Comparison of ENCODE assay signal across 9 cellular contexts in the genomic region with DNA sequence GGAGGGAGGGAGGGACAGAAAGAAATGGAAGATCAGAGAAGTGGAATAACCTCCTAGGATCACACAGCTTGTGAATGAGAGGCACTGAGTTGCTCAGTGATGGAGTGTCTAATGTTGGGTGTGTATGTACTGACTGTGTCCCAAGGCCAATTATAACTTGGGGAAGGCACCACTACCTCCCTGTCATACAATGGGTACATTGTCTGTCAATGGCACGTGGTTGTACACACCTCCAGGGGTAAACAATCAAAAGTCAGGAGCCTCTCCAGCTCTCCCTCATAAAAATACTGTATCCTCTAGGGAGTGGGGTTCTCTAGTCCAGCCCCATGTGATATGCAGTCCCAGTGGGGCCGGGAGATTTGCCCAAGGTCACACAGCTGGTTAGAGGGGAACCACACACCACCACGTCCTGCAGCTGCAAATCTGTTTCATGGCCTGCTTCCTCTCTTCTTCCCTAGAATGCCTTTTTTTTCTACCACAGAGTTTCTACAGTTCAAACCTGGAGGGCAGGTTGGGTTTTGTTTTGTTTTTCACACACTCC.
DNase-seq lines count a peak whose midpoint lies in the region; ATAC-seq and TF ChIP-seq lines count a peak whose summit lies in the region.
"Had no signal": no experiment of that assay in that cellular context is flagged by ENCODE, and none has a peak within 500 bp of the region (broad histone marks: within the 10 kb centered on the region; RNA-seq: fewer than 3 reads in every experiment).

No MANE protein-coding gene starts in this region.

- CTCF ChIA-PET in activated CD4-positive, alpha-beta T cell treated with anti-CD3 and anti-CD28 coated beads for 36 hours (lab: Charles Lee), result interaction anchor here (0.9 to 1.2 kb wide), 2 partner anchors 13 to 155 kb away, joined by 3 to 5 read pairs; no protein-coding TSS in a partner anchor

- H3K9ac ChIP-seq in trophoblast cell (ENCODE audit: low read length), result no peak overlapping the region

- H3K4me1 ChIP-seq in trophoblast cell (ENCODE audit: control insufficient read depth in 1 of 2, insufficient read depth in 2 of 2, low read length in 2 of 2), result no peaks in the 10 kb centered on the region

- no peak overlapping the region for H3K27ac Mint-ChIP-seq in activated CD4-positive, alpha-beta T cell treated with anti-CD3 and anti-CD28 coated beads for 36 hours
- H3K27ac Mint-ChIP-seq in stimulated activated naive CD8-positive, alpha-beta T cell treated with anti-CD3 and anti-CD28 coated beads, Interleukin-15, amount 100 ng/mL, for 72 hours, result no peak overlapping the region

- peaks cover 2% of the 10 kb centered on the region for H3K27me3 Mint-ChIP-seq in activated CD4-positive, alpha-beta T cell treated with anti-CD3 and anti-CD28 coated beads for 36 hours
- peaks cover 20% of the 10 kb centered on the region for H3K27me3 Mint-ChIP-seq in stimulated activated naive CD8-positive, alpha-beta T cell treated with anti-CD3 and anti-CD28 coated beads, Interleukin-15, amount 100 ng/mL, for 72 hours

- no peaks in the 10 kb centered on the region for H3K36me3 Mint-ChIP-seq in activated CD4-positive, alpha-beta T cell treated with anti-CD3 and anti-CD28 coated beads for 36 hours (ENCODE audit: low read depth)

- peak; percentile 51 for DNase-seq in activated CD4-positive, alpha-beta T cell treated with anti-CD3 and anti-CD28 coated beads for 36 hours
- no peak for DNase-seq in activated CD4-positive, alpha-beta T cell treated with anti-CD3 and anti-CD28 coated beads, Interleukin-2, amount 50 U/mL, for 1 hour
- DNase-seq in RPMI7951 (ENCODE audit: low read depth), result peak; percentile 98
- no peak for DNase-seq in stimulated activated naive CD8-positive, alpha-beta T cell treated with anti-CD3 and anti-CD28 coated beads, Interleukin-15, amount 100 ng/mL, for 72 hours
- DNase-seq in lower leg skin (ENCODE audit: low spot score in 2 of 2), result no peak
- DNase-seq in trophoblast cell, result no peak
- no peak for DNase-seq in NCI-H2227 (lab: John Stamatoyannopoulos, UW; ENCODE audit: unreplicated experiment)

- no peak overlapping the region for H3K4me2 ChIP-seq in trophoblast cell (ENCODE audit: low read length)

- no peak overlapping the region for H4K8ac ChIP-seq in trophoblast cell (ENCODE audit: low read depth, low read length)

- no peak for TF ChIP-seq CTCF in lower leg skin (IDR thresholded peaks at IDR 0.05)

- H3K4me1 Mint-ChIP-seq in activated CD4-positive, alpha-beta T cell treated with anti-CD3 and anti-CD28 coated beads for 36 hours, result peaks cover 40% of the 10 kb centered on the region
- peaks cover 32% of the 10 kb centered on the region for H3K4me1 Mint-ChIP-seq in stimulated activated naive CD8-positive, alpha-beta T cell treated with anti-CD3 and anti-CD28 coated beads, Interleukin-15, amount 100 ng/mL, for 72 hours

- no peak overlapping the region for H3K4ac ChIP-seq in trophoblast cell (ENCODE audit: low read depth, low read length)

- no peak overlapping the region for H2BK120ac ChIP-seq in trophoblast cell (ENCODE audit: insufficient read depth, low read length, poor library complexity)

- no peaks in the 10 kb centered on the region for H3K79me2 ChIP-seq in trophoblast cell (ENCODE audit: control insufficient read depth, insufficient read depth, low read length, poor library complexity)

- no peak overlapping the region for H3K27ac ChIP-seq in trophoblast cell (ENCODE audit: low read depth, low read length)
- H3K27ac ChIP-seq: SK-N-MC had no signal

- no peaks in the 10 kb centered on the region for H3K36me3 ChIP-seq in trophoblast cell (ENCODE audit: control insufficient read depth in 1 of 2, insufficient read depth in 2 of 2, low read length in 2 of 2)

- no peak overlapping the region for H3K4me3 ChIP-seq in lower leg skin (ENCODE audit: low read depth, poor library complexity, severe bottlenecking)
- H3K4me3 ChIP-seq in trophoblast cell (ENCODE audit: low read depth, low read length), result no peak overlapping the region
- H3K4me3 ChIP-seq: SK-N-MC had no signal

- H3K79me1 ChIP-seq in trophoblast cell (ENCODE audit: low read length), result no peaks in the 10 kb centered on the region

- no peak overlapping the region for H3K4me3 Mint-ChIP-seq in activated CD4-positive, alpha-beta T cell treated with anti-CD3 and anti-CD28 coated beads for 36 hours
- no peak overlapping the region for H3K4me3 Mint-ChIP-seq in stimulated activated naive CD8-positive, alpha-beta T cell treated with anti-CD3 and anti-CD28 coated beads, Interleukin-15, amount 100 ng/mL, for 72 hours

- POLR2A ChIA-PET in activated CD4-positive, alpha-beta T cell treated with anti-CD3 and anti-CD28 coated beads for 36 hours (lab: Charles Lee), result no interaction called here

- no peaks in the 10 kb centered on the region for H3K27me3 ChIP-seq in trophoblast cell (ENCODE audit: insufficient read depth, low read length)

- WGBS in lower leg skin, 2 donors, result 43 to 46% methylated on average over 3 of the region's 3 CpGs
- WGBS in trophoblast cell (ENCODE audit: extremely low coverage, insufficient coverage, insufficient read length), result no CpG with 5 or more reads among the region's 3 CpGs

- no peak overlapping the region for H2BK5ac ChIP-seq in trophoblast cell (ENCODE audit: low read depth, low read length, poor library complexity)

- peak; percentile 59 for ATAC-seq in activated CD4-positive, alpha-beta T cell treated with anti-CD3 and anti-CD28 coated beads for 36 hours
- ATAC-seq in HG03045 (IDR thresholded peaks at IDR 0.05; ENCODE audit: unreplicated experiment), result peak; percentile 91
- ATAC-seq in stimulated activated naive CD8-positive, alpha-beta T cell treated with anti-CD3 and anti-CD28 coated beads, Interleukin-15, amount 100 ng/mL, for 72 hours, result peak; percentile 22

- no peak overlapping the region for H4K91ac ChIP-seq in trophoblast cell (ENCODE audit: low read depth, low read length)

- no peak overlapping the region for H4K12ac ChIP-seq in trophoblast cell (ENCODE audit: low read depth, low read length)

- H3K9me3 Mint-ChIP-seq in activated CD4-positive, alpha-beta T cell treated with anti-CD3 and anti-CD28 coated beads for 36 hours (ENCODE audit: low read depth), result no peaks in the 10 kb centered on the region
- H3K9me3 Mint-ChIP-seq in stimulated activated naive CD8-positive, alpha-beta T cell treated with anti-CD3 and anti-CD28 coated beads, Interleukin-15, amount 100 ng/mL, for 72 hours, result no peaks in the 10 kb centered on the region

- H3K9me3 ChIP-seq in trophoblast cell (ENCODE audit: insufficient read depth, low read depth, low read length), result peaks cover 3% of the 10 kb centered on the region

- no peak overlapping the region for H3K23ac ChIP-seq in trophoblast cell (ENCODE audit: low read length)

- H3K18ac ChIP-seq in trophoblast cell (ENCODE audit: low read length), result no peak overlapping the region

- TF ChIP-seq POLR2A in lower leg skin (IDR thresholded peaks at IDR 0.05), result no peak

- no peak overlapping the region for H3K14ac ChIP-seq in trophoblast cell (ENCODE audit: low read length)

- no peak overlapping the region for H2AFZ ChIP-seq in trophoblast cell (ENCODE audit: insufficient read depth, low read length, poor library complexity)

- H2BK12ac ChIP-seq in trophoblast cell (ENCODE audit: low read length), result no peak overlapping the region

- intact Hi-C loops in activated CD4-positive, alpha-beta T cell treated with anti-CD3 and anti-CD28 coated beads for 36 hours (cut with DNase I, micrococcal nuclease), result loop anchor here in 1 of 2 experiments (1.0 kb wide), 1 partner anchor 136 kb away; no protein-coding TSS in a partner anchor
- intact Hi-C loops in lower leg skin (cut with DNase I; ENCODE audit: low total_unique reads), result no loop called here

- no peak overlapping the region for H2AK5ac ChIP-seq in trophoblast cell (ENCODE audit: low read length)

Comparison
In these comparisons a context has a peak if more than half of its experiments do, and no peak if none do; other contexts are left out.
1. DNase-seq: peak in activated CD4-positive, alpha-beta T cell treated with anti-CD3 and anti-CD28 coated beads for 36 hours (single experiment) and RPMI7951 (single experiment); none in activated CD4-positive, alpha-beta T cell treated with anti-CD3 and anti-CD28 coated beads, Interleukin-2, amount 50 U/mL, for 1 hour (single experiment), stimulated activated naive CD8-positive, alpha-beta T cell treated with anti-CD3 and anti-CD28 coated beads, Interleukin-15, amount 100 ng/mL, for 72 hours (0 of 2), lower leg skin (0 of 2), trophoblast cell (0 of 2) and NCI-H2227 (single experiment).
2. ATAC-seq: peak in every context shown above with its lines; median percentile 91 in HG03045; 59 in activated CD4-positive, alpha-beta T cell treated with anti-CD3 and anti-CD28 coated beads for 36 hours; 22 in stimulated activated naive CD8-positive, alpha-beta T cell treated with anti-CD3 and anti-CD28 coated beads, Interleukin-15, amount 100 ng/mL, for 72 hours.